21 cellular contexts compared by ENCODE assay signal in genomic region chr4:80135702-80136058, GRCh38.
DNase-seq lines count a peak whose midpoint lies in the region; ATAC-seq, FAIRE-seq and TF ChIP-seq lines count a peak whose summit lies in the region.
"Had no signal": no experiment of that assay in that cellular context is flagged by ENCODE, and none has a peak within 500 bp of the region (broad histone marks: within the 10 kb centered on the region; RNA-seq: fewer than 3 reads in every experiment).

No MANE protein-coding gene starts in this region.

- H3K14ac ChIP-seq in IMR-90 (replicated peaks; ENCODE audit: low read depth, low read length) = peak overlapping the region; percentile 80

- H3K18ac ChIP-seq in IMR-90 (ENCODE audit: low read depth, low read length) = peak overlapping the region; percentile 6; the same call in 1 of the 2 replicates

- H3K4me1 Mint-ChIP-seq in CD8-positive, alpha-beta memory T cell = peaks cover 21 to 31% (median 31%) of the 10 kb centered on the region in 3 donors

- H3K27ac Mint-ChIP-seq in CD8-positive, alpha-beta memory T cell = no peak overlapping the region
- H3K27ac Mint-ChIP-seq: CD8-positive, alpha-beta T cell had no signal

- no peaks in the 10 kb centered on the region for H3K9me3 ChIP-seq in CD8-positive, alpha-beta memory T cell (ENCODE audit: low read length)
- no peaks in the 10 kb centered on the region for H3K9me3 ChIP-seq in IMR-90 (ENCODE audit: control insufficient read depth, insufficient read depth, low read length)
- H3K9me3 ChIP-seq in K562 (replicated peaks; ENCODE audit: control insufficient read depth, insufficient read depth, low read depth, low read length) = no peaks in the 10 kb centered on the region
- H3K9me3 ChIP-seq in hepatocyte (ENCODE audit: low read depth) = no peaks in the 10 kb centered on the region
- H3K9me3 ChIP-seq: BLaER1 had no signal

- H3K9me1 ChIP-seq in IMR-90 (ENCODE audit: insufficient read depth, low read length) (peaks cover 3% of the 10 kb centered on the region; the same call in 1 of the 2 replicates), K562 (ENCODE audit: control insufficient read depth, insufficient read depth, low read length) (no peaks in the 10 kb centered on the region)

- in situ Hi-C loops in IMR-90 (cut with MboI; ENCODE audit: low sequenced_read_pairs) (no loop called here), K562 (cut with MboI) (no loop called here)

- dilution Hi-C loops in IMR-90 (cut with HindIII; ENCODE audit: low sequenced_read_pairs, unreplicated experiment) = no loop called here

- H4K91ac ChIP-seq in IMR-90 (ENCODE audit: insufficient read depth, low read depth, low read length) = no peak overlapping the region

- no peaks in the 10 kb centered on the region for H3K36me3 ChIP-seq in CD8-positive, alpha-beta memory T cell (ENCODE audit: insufficient read depth, low read length)
- H3K36me3 ChIP-seq in IMR-90 (ENCODE audit: control insufficient read depth, insufficient read depth, low read length) (no peaks in the 10 kb centered on the region), K562 (ENCODE audit: control insufficient read depth, insufficient read depth, low read length) (no peaks in the 10 kb centered on the region), hepatocyte (replicated peaks; ENCODE audit: insufficient read depth, low read depth) (no peaks in the 10 kb centered on the region)
- H3K36me3 ChIP-seq: BLaER1 had no signal

- ATAC-seq in IMR-90 (ENCODE audit: low read depth) = no peak
- ATAC-seq in K562 = no peak; the same call in 2 of the 3 replicates
- no peak for ATAC-seq in left colon
- no peak for ATAC-seq in HG03045 (IDR thresholded peaks at IDR 0.05; ENCODE audit: unreplicated experiment)
- ATAC-seq: CD8-positive, alpha-beta T cell had no signal

- H2BK5ac ChIP-seq in IMR-90 (ENCODE audit: low read depth, low read length, poor library complexity, severe bottlenecking) = peak overlapping the region; percentile 65

- H4K5ac ChIP-seq in IMR-90 (ENCODE audit: low read depth, low read length) = no peak overlapping the region

- BruUV-seq in IMR-90 (replicated peaks; lab: Mats Ljungman, UMichigan) (no TSS peak), K562 (replicated peaks; lab: Mats Ljungman, UMichigan) (no TSS peak)

- H4K20me1 ChIP-seq in IMR-90 (ENCODE audit: insufficient read depth, low read length) (no peaks in the 10 kb centered on the region), K562 (replicated peaks; ENCODE audit: control insufficient read depth, insufficient read depth, low read length) (no peaks in the 10 kb centered on the region), hepatocyte (ENCODE audit: insufficient read depth, poor library complexity, severe bottlenecking) (no peaks in the 10 kb centered on the region)
- H4K20me1 ChIP-seq: BLaER1 had no signal

- TF ChIP-seq RAD21 in IMR-90 (IDR thresholded peaks at IDR 0.05; ENCODE audit: low read length) = no peak
- TF ChIP-seq RAD21 in K562 (CRISPR knock-in tag; conservative IDR thresholded peaks at IDR 0.05 in 1 of 2, IDR thresholded peaks at IDR 0.05 in 1 of 2) = no peak

- H3K56ac ChIP-seq in IMR-90 (ENCODE audit: extremely low read depth, insufficient read depth, low read length) = no peak overlapping the region

- no peaks in the 10 kb centered on the region for H3K9me2 ChIP-seq in hepatocyte (replicated peaks; ENCODE audit: insufficient read depth)

- H2BK15ac ChIP-seq in IMR-90 (ENCODE audit: low read depth, low read length) = no peak overlapping the region

- H3K4me1 ChIP-seq in CD8-positive, alpha-beta memory T cell (ENCODE audit: insufficient read depth, low read length) = peaks cover 29% of the 10 kb centered on the region
- H3K4me1 ChIP-seq in IMR-90 (ENCODE audit: control insufficient read depth, insufficient read depth, low read length) = peaks cover 5% of the 10 kb centered on the region
- H3K4me1 ChIP-seq in K562 (replicated peaks in 1 of 2; ENCODE audit: control insufficient read depth in 2 of 2, insufficient read depth in 2 of 2, low read length in 2 of 2) = peaks cover 4 to 63% of the 10 kb centered on the region in 2 experiments
- peaks cover 2% of the 10 kb centered on the region for H3K4me1 ChIP-seq in hepatocyte (ENCODE audit: insufficient read depth)

- no peaks in the 10 kb centered on the region for H3K27me3 Mint-ChIP-seq in CD8-positive, alpha-beta memory T cell

- H4K8ac ChIP-seq in IMR-90 (ENCODE audit: low read depth in 2 of 2, low read length in 2 of 2) = peak overlapping the region in 1 of 2 experiments; percentile 61; a peak in 1 of 4 replicates

- no peaks in the 10 kb centered on the region for H3K79me1 ChIP-seq in IMR-90 (ENCODE audit: low read depth in 1 of 2, low read length in 2 of 2)

- no peak for TF ChIP-seq CTCF in IMR-90 (conservative IDR thresholded peaks at IDR 0.05; ENCODE audit: low read depth, low read length)
- no peak for TF ChIP-seq CTCF in K562 (IDR thresholded peaks at IDR 0.05 in 2 of 3, conservative IDR thresholded peaks at IDR 0.05 in 1 of 3; ENCODE audit: insufficient read depth in 2 of 3, low read depth in 1 of 3, low read length in 3 of 3)
- no peak for TF ChIP-seq CTCF in hepatocyte (IDR thresholded peaks at IDR 0.05; ENCODE audit: poor library complexity)

- no peak overlapping the region for H3K4me3 Mint-ChIP-seq in CD8-positive, alpha-beta memory T cell
- H3K4me3 Mint-ChIP-seq: CD8-positive, alpha-beta T cell had no signal

- H3K79me2 ChIP-seq in K562 (ENCODE audit: control insufficient read depth, insufficient read depth, low read length) (no peaks in the 10 kb centered on the region), hepatocyte (no peaks in the 10 kb centered on the region)

- no peak for DNase-seq in CD8-positive, alpha-beta memory T cell
- DNase-seq in IMR-90 (no peak), K562 (ENCODE audit: extremely low read depth in 1 of 4, low spot score in 3 of 4) (peak in 1 of 4 experiments; percentile 40), hepatocyte (ENCODE audit: low spot score) (no peak), DMS79 treated with DMSO at 0.1 percent for 48 hours (lab: John Stamatoyannopoulos, UW) (no peak), left colon (no peak), occipital lobe (lab: John Stamatoyannopoulos, UW) (no peak)
- DNase-seq: CD8-positive, alpha-beta T cell; EL; GF-D8; GOT3; KBM-7; NCI-H1105; NCI-H2029 treated with DMSO at 0.1 percent for 48 hours; NCI-H2171; NCI-H345; NCI-H82; Right ventricle myocardium superior had no signal

- POLR2A ChIA-PET in CD8-positive, alpha-beta memory T cell (lab: Charles Lee) = interaction anchor here (1.1 kb wide), 1 partner anchor 9 kb away, joined by 3 read pairs; no protein-coding TSS in a partner anchor
- POLR2A ChIA-PET in IMR-90 (lab: Charles Lee; ENCODE audit: unreplicated experiment) = no interaction called here
- POLR2A ChIA-PET in K562 (lab: Yijun Ruan, JAX) = no interaction called here

- H3K9me3 Mint-ChIP-seq in CD8-positive, alpha-beta memory T cell = peaks cover 0 to 1% (median 0%) of the 10 kb centered on the region in 5 donors
- H3K9me3 Mint-ChIP-seq: CD8-positive, alpha-beta T cell had no signal

- H2AFZ ChIP-seq in IMR-90 (replicated peaks; ENCODE audit: low read length, poor library complexity) (no peak overlapping the region), K562 (ENCODE audit: low read depth, low read length) (peak overlapping the region; percentile 76), hepatocyte (no peak overlapping the region)

- peak overlapping the region; percentile 17 for H3K27ac ChIP-seq in CD8-positive, alpha-beta memory T cell (ENCODE audit: low read depth, low read length)
- no peak overlapping the region for H3K27ac ChIP-seq in IMR-90 (ENCODE audit: insufficient read depth, low read length)
- peak overlapping the region; percentile 67 for H3K27ac ChIP-seq in K562 (ENCODE audit: extremely low read depth, low read depth, low read length)
- no peak overlapping the region for H3K27ac ChIP-seq in hepatocyte
- H3K27ac ChIP-seq: BLaER1 had no signal

- peak overlapping the region; percentile 58; the same call in 1 of the 2 replicates for H3K23ac ChIP-seq in IMR-90 (ENCODE audit: low read depth, low read length)

- H3K27me3 ChIP-seq in CD8-positive, alpha-beta memory T cell (ENCODE audit: insufficient read depth, low read length, poor library complexity, severe bottlenecking) = no peaks in the 10 kb centered on the region
- no peaks in the 10 kb centered on the region for H3K27me3 ChIP-seq in IMR-90 (ENCODE audit: control insufficient read depth, insufficient read depth, low read length)
- H3K27me3 ChIP-seq in K562 (ENCODE audit: control insufficient read depth in 2 of 2, insufficient read depth in 2 of 2, low read length in 2 of 2) = no peaks in the 10 kb centered on the region
- no peaks in the 10 kb centered on the region for H3K27me3 ChIP-seq in hepatocyte
- H3K27me3 ChIP-seq: BLaER1 had no signal

- no peak for TF ChIP-seq EP300 in K562 (IDR thresholded peaks at IDR 0.05; ENCODE audit: low read length)

- peak overlapping the region; percentile 59; the same call in 1 of the 2 replicates for H3K4ac ChIP-seq in IMR-90 (ENCODE audit: low read depth, low read length)

- no peak overlapping the region for H3K4me3 ChIP-seq in CD8-positive, alpha-beta memory T cell (ENCODE audit: low read length)
- H3K4me3 ChIP-seq in IMR-90 (ENCODE audit: insufficient read depth, low read depth, low read length) (no peak overlapping the region), K562 (no peak overlapping the region), hepatocyte (no peak overlapping the region)
- H3K4me3 ChIP-seq: BLaER1 had no signal

- H3K36me3 Mint-ChIP-seq in CD8-positive, alpha-beta memory T cell = no peaks in the 10 kb centered on the region
- H3K36me3 Mint-ChIP-seq: CD8-positive, alpha-beta T cell had no signal

- H3K4me2 ChIP-seq in IMR-90 (ENCODE audit: low read depth, low read length) = no peak overlapping the region
- peak overlapping the region; percentile 54 for H3K4me2 ChIP-seq in K562 (ENCODE audit: insufficient read depth, low read length)
- H3K4me2 ChIP-seq in hepatocyte = peak overlapping the region; percentile 9
- H3K4me2 ChIP-seq: BLaER1 had no signal

- FAIRE-seq in K562 (lab: Jason Lieb, UNC) = no peak
- FAIRE-seq: GM19239 had no signal

- H2AK5ac ChIP-seq in IMR-90 (ENCODE audit: low read depth, low read length) = peak overlapping the region; percentile 77; the same call in 1 of the 2 replicates

- H2BK20ac ChIP-seq in IMR-90 (ENCODE audit: low read depth, low read length) = peak overlapping the region; percentile 65

- no peak overlapping the region for H2AK9ac ChIP-seq in IMR-90 (replicated peaks; ENCODE audit: low read depth, low read length, poor library complexity)

- intact Hi-C loops in IMR-90 (cut with micrococcal nuclease) (loop anchor here (5.0 kb wide), 1 partner anchor 37 kb away; no protein-coding TSS in a partner anchor), K562 (cut with micrococcal nuclease) (no loop called here), left colon (cut with DNase I, micrococcal nuclease) (no loop called here)

- peak overlapping the region; percentile 74 for H2BK120ac ChIP-seq in IMR-90 (ENCODE audit: low read depth, low read length)

- H3K9ac ChIP-seq in IMR-90 (ENCODE audit: low read depth, low read length) = no peak overlapping the region
- H3K9ac ChIP-seq in K562 (ENCODE audit: insufficient read depth in 1 of 2, low read depth in 2 of 2, low read length in 2 of 2) = peak overlapping the region in 1 of 2 experiments; percentile 46; a peak in 1 of 4 replicates
- H3K9ac ChIP-seq: BLaER1 had no signal

- TF ChIP-seq POLR2A in IMR-90 (IDR thresholded peaks at IDR 0.05; ENCODE audit: low read depth, low read length) (no peak), K562 (conservative IDR thresholded peaks at IDR 0.05) (no peak)

- CTCF ChIA-PET in CD8-positive, alpha-beta memory T cell (lab: Charles Lee) = interaction anchor here (5.3 kb wide), 1 partner anchor 9 kb away, joined by 37 read pairs; no protein-coding TSS in a partner anchor
- CTCF ChIA-PET in IMR-90 (lab: Yijun Ruan, JAX) (no interaction called here), K562 (lab: Yijun Ruan, JAX; ENCODE audit: low intra/inter-chr PET ratio) (no interaction called here)

Comparison
In these comparisons a context has a peak if more than half of its experiments do, and no peak if none do; other contexts are left out.
1. H3K27ac ChIP-seq: peak in CD8-positive, alpha-beta memory T cell (single experiment) and K562 (single experiment); none in IMR-90 (single experiment) and hepatocyte (single experiment).